ENCODE assay signal across 16 cellular contexts in genomic region chr21:43869486-43870325, GRCh38. TPM values are rescaled to one million over a fixed set of nuclear protein-coding genes. Genes with fewer than 3 reads are reported as not detected.
DNase-seq lines count a peak whose midpoint lies in the region; ATAC-seq and TF ChIP-seq lines count a peak whose summit lies in the region.
"Had no signal": no experiment of that assay in that cellular context is flagged by ENCODE, and none has a peak within 500 bp of the region (broad histone marks: within the 10 kb centered on the region; RNA-seq: fewer than 3 reads in every experiment).

No MANE protein-coding gene starts in this region.

- peaks cover 0 to 31% (median 0%) of the 10 kb centered on the region in 9 donors for H3K36me3 ChIP-seq in heart right ventricle
- peaks cover 0 to 39% (median 5%) of the 10 kb centered on the region in 6 donors for H3K36me3 ChIP-seq in spleen
- H3K36me3 ChIP-seq in SK-N-SH (replicated peaks in 1 of 2; ENCODE audit: control insufficient read depth in 1 of 2, insufficient read depth in 2 of 2, low read length in 1 of 2) = peaks cover 21 to 37% of the 10 kb centered on the region in 2 experiments

- H3K4me1 ChIP-seq in heart right ventricle = peaks cover 5 to 66% (median 49%) of the 10 kb centered on the region in 9 donors
- peaks cover 12 to 87% (median 59%) of the 10 kb centered on the region in 6 donors for H3K4me1 ChIP-seq in spleen
- peaks cover 8 to 14% of the 10 kb centered on the region in 2 experiments; a peak in 2 of 4 replicates for H3K4me1 ChIP-seq in SK-N-SH (ENCODE audit: control insufficient read depth in 1 of 2, insufficient read depth in 2 of 2, low read depth in 1 of 2, low read length in 1 of 2)

- POLR2A ChIA-PET in RWPE1 (lab: Yijun Ruan, JAX; ENCODE audit: low non-redundant PET) (interaction anchor here (0.5 kb wide), 1 partner anchor 1291 kb away, joined by 3 read pairs; no protein-coding TSS in a partner anchor), SK-N-SH (lab: Yijun Ruan, JAX) (no interaction called here)

- H4K20me1 ChIP-seq in SK-N-SH (ENCODE audit: insufficient read depth) = peaks cover 21% of the 10 kb centered on the region; the same call in 1 of the 2 replicates

- H3K27me3 ChIP-seq in heart right ventricle = no peaks in the 10 kb centered on the region
- H3K27me3 ChIP-seq in spleen (replicated peaks in 1 of 7) = no peaks in the 10 kb centered on the region
- H3K27me3 ChIP-seq in SK-N-SH (ENCODE audit: insufficient read depth) = no peaks in the 10 kb centered on the region

- TF ChIP-seq POLR2A in spleen (IDR thresholded peaks at IDR 0.05) = no peak

- no peaks in the 10 kb centered on the region for H3F3A ChIP-seq in SK-N-SH (replicated peaks; ENCODE audit: insufficient read depth)

- no peak for TF ChIP-seq RAD21 in SK-N-SH (IDR thresholded peaks at IDR 0.05; ENCODE audit: low read length)

- ATAC-seq in Right ventricle myocardium inferior (no peak), heart right ventricle (peak in 6 of 8 donors; percentile 11 to 69 (median 34)), HG03039 (IDR thresholded peaks at IDR 0.05; ENCODE audit: unreplicated experiment) (no peak), GM18870 (IDR thresholded peaks at IDR 0.05; ENCODE audit: unreplicated experiment) (no peak)
- ATAC-seq: GM23338, sciatic nerve had no signal

- DNase-seq in cardiac septum (ENCODE audit: low spot score) = peak; percentile 50
- DNase-seq in Right ventricle myocardium inferior (ENCODE audit: missing footprints) = no peak
- DNase-seq in RWPE1 (ENCODE audit: low spot score) = no peak
- DNase-seq in heart right ventricle = no peak
- peak; percentile 54 for DNase-seq in spleen
- DNase-seq in SK-N-SH = no peak
- DNase-seq: ACHN; activated CD4-positive, alpha-beta T cell treated with anti-CD3 and anti-CD28 coated beads for 1 hour; NCI-H2029 treated with DMSO at 0.1 percent for 48 hours; NCI-H510A had no signal

- no peak for TF ChIP-seq EP300 in SK-N-SH (IDR thresholded peaks at IDR 0.05; ENCODE audit: borderline replicate concordance in 1 of 2, low read depth in 1 of 2, low read length in 1 of 2)

- H3K27ac ChIP-seq in RWPE1 (0 out of 2 replicates have a peak overlapping the region, but pooled peaks have one; percentile 3), heart right ventricle (peak overlapping the region in 6 of 10 donors; percentile 6 to 34 (median 20)), spleen (no peak overlapping the region), SK-N-SH (ENCODE audit: low read depth in 2 of 2, low read length in 1 of 2) (no peak overlapping the region)
- H3K27ac ChIP-seq: C4-2B, KMS-11 had no signal

- TF ChIP-seq CTCF in RWPE1 (conservative IDR thresholded peaks at IDR 0.05; ENCODE audit: low read depth) (no peak), heart right ventricle (IDR thresholded peaks at IDR 0.05) (no peak), spleen (IDR thresholded peaks at IDR 0.05 in 8 of 11, conservative IDR thresholded peaks at IDR 0.05 in 3 of 11) (no peak), SK-N-SH (IDR thresholded peaks at IDR 0.05) (no peak)

- H3K4me3 ChIP-seq in heart right ventricle (no peak overlapping the region), spleen (no peak overlapping the region), SK-N-SH (ENCODE audit: low read depth in 2 of 2, low read length in 1 of 2) (no peak overlapping the region)
- H3K4me3 ChIP-seq: GM23338 had no signal

- no peaks in the 10 kb centered on the region for H3K9me3 ChIP-seq in heart right ventricle
- no peaks in the 10 kb centered on the region for H3K9me3 ChIP-seq in spleen
- no peaks in the 10 kb centered on the region for H3K9me3 ChIP-seq in SK-N-SH

- no peak overlapping the region for H3K4me2 ChIP-seq in SK-N-SH
- H3K4me2 ChIP-seq: GM23338, KMS-11 had no signal

- H2AFZ ChIP-seq in SK-N-SH (ENCODE audit: low read depth) = no peak overlapping the region
- H2AFZ ChIP-seq: GM23338 had no signal

- WGBS in heart right ventricle, 2 donors = 76 to 80% methylated on average over 21 of the region's 21 CpGs
- 91 to 93% (median 92%) methylated on average over 17 to 21 of the region's 21 CpGs for WGBS in spleen, 5 donors
- 98% methylated on average over 20 of the region's 21 CpGs for WGBS in SK-N-SH (ENCODE audit: low lambda C conversion rate)

- H3K9ac ChIP-seq in SK-N-SH = no peak overlapping the region
- H3K9ac ChIP-seq: KMS-11 had no signal

- intact Hi-C loops in cardiac septum (cut with DNase I) (loop anchor here (5.0 kb wide), 3 partner anchors 33 to 68 kb away; no protein-coding TSS in a partner anchor), Right ventricle myocardium inferior (cut with DNase I) (no loop called here), heart right ventricle (cut with DNase I) (loop anchor here in 9 of 10 donors (2.0 to 10.0 kb wide), 11 partner anchors 33 to 145 kb away; no protein-coding TSS in a partner anchor), spleen (cut with DNase I; ENCODE audit: low total_unique reads) (loop anchor here (10.0 kb wide), 1 partner anchor 45 kb away; no protein-coding TSS in a partner anchor)

- no peaks in the 10 kb centered on the region for H3K9me2 ChIP-seq in SK-N-SH

- CTCF ChIA-PET in RWPE1 (lab: Yijun Ruan, JAX) = no interaction called here
- CTCF ChIA-PET in SK-N-SH (lab: Yijun Ruan, JAX) = interaction anchor here (1.1 to 2.7 kb wide), 2 partner anchors 59 to 106 kb away, joined by 3 to 13 read pairs; no protein-coding TSS in a partner anchor

- peaks cover 89% of the 10 kb centered on the region for H3K79me2 ChIP-seq in SK-N-SH (ENCODE audit: insufficient read depth)

TF ChIP-seq in SK-N-SH, 30 proteins besides CTCF, POLR2A, EP300 and RAD21:
- TF ChIP-seq, protein P1, sequence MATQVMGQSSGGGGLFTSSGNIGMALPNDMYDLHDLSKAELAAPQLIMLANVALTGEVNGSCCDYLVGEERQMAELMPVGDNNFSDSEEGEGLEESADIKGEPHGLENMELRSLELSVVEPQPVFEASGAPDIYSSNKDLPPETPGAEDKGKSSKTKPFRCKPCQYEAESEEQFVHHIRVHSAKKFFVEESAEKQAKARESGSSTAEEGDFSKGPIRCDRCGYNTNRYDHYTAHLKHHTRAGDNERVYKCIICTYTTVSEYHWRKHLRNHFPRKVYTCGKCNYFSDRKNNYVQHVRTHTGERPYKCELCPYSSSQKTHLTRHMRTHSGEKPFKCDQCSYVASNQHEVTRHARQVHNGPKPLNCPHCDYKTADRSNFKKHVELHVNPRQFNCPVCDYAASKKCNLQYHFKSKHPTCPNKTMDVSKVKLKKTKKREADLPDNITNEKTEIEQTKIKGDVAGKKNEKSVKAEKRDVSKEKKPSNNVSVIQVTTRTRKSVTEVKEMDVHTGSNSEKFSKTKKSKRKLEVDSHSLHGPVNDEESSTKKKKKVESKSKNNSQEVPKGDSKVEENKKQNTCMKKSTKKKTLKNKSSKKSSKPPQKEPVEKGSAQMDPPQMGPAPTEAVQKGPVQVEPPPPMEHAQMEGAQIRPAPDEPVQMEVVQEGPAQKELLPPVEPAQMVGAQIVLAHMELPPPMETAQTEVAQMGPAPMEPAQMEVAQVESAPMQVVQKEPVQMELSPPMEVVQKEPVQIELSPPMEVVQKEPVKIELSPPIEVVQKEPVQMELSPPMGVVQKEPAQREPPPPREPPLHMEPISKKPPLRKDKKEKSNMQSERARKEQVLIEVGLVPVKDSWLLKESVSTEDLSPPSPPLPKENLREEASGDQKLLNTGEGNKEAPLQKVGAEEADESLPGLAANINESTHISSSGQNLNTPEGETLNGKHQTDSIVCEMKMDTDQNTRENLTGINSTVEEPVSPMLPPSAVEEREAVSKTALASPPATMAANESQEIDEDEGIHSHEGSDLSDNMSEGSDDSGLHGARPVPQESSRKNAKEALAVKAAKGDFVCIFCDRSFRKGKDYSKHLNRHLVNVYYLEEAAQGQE (IDR thresholded peaks at IDR 0.05; ENCODE audit: low read depth, low read length) = no peak
- TF ChIP-seq FOXM1 (IDR thresholded peaks at IDR 0.05; ENCODE audit: low read depth) (no peak), SMC3 (IDR thresholded peaks at IDR 0.05; ENCODE audit: low read depth, low read length) (no peak), MEF2A (IDR thresholded peaks at IDR 0.05; ENCODE audit: borderline replicate concordance, low read depth) (no peak), FOSL2 (IDR thresholded peaks at IDR 0.05; ENCODE audit: borderline replicate concordance, low read depth) (no peak), TEAD4 (IDR thresholded peaks at IDR 0.05; ENCODE audit: borderline replicate concordance, insufficient read depth) (no peak), YY1 (IDR thresholded peaks at IDR 0.05; ENCODE audit: low read depth) (no peak), RXRA (IDR thresholded peaks at IDR 0.05; ENCODE audit: borderline replicate concordance, low read depth) (no peak), MAX (IDR thresholded peaks at IDR 0.05; ENCODE audit: low read depth) (no peak), NRF1 (IDR thresholded peaks at IDR 0.05; ENCODE audit: low read depth, low read length) (no peak)
- TF ChIP-seq, protein P2, sequence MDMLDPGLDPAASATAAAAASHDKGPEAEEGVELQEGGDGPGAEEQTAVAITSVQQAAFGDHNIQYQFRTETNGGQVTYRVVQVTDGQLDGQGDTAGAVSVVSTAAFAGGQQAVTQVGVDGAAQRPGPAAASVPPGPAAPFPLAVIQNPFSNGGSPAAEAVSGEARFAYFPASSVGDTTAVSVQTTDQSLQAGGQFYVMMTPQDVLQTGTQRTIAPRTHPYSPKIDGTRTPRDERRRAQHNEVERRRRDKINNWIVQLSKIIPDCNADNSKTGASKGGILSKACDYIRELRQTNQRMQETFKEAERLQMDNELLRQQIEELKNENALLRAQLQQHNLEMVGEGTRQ (IDR thresholded peaks at IDR 0.05; ENCODE audit: borderline replicate concordance, low read depth, low read length) = no peak

RNA-seq across cellular contexts. Expression of gene AGPAT3, which starts 4.7 kb away (rescaled TPM):
- total RNA-seq in cardiac septum (51.5 TPM), Right ventricle myocardium inferior (93.4 TPM), heart right ventricle (100 to 1,000 TPM in 1 of 10 donors, 10 to 100 TPM in 9; 54.6 to 110 (median 66.5) TPM), spleen (10 to 100 TPM; 50.8 to 92.0 (median 64.5) TPM)
- polyA plus RNA-seq in heart right ventricle (10 to 100 TPM; 19.7 to 20.7 TPM), spleen (10 to 100 TPM in 1 of 3 donors, 1 to 10 TPM in 2; 6.9 to 20.7 (median 8.3) TPM), SK-N-SH (2012; rRNA removed) (35.3 and 40.0 TPM in 2 replicates)
- polyA plus RNA-seq in SK-N-SH (2012; cell fraction: cytosol; rRNA removed) = 23.8 and 31.4 TPM in 2 replicates
- 48.1 and 49.4 TPM in 2 replicates for polyA plus RNA-seq in SK-N-SH (2012; cell fraction: nucleus; rRNA removed)

Comparison
In these comparisons a context has a peak if more than half of its experiments do, and no peak if none do; other contexts are left out.
1. DNase-seq: peak in cardiac septum (single experiment) and spleen (single experiment); none in Right ventricle myocardium inferior (single experiment), RWPE1 (single experiment), heart right ventricle (0 of 2) and SK-N-SH (single experiment).
2. ATAC-seq: peak in heart right ventricle (6 of 8); none in Right ventricle myocardium inferior (single experiment), HG03039 (single experiment) and GM18870 (single experiment).
3. H3K27ac ChIP-seq: peak in RWPE1 (single experiment) and heart right ventricle (6 of 10); none in spleen (0 of 8) and SK-N-SH (0 of 2).